Comparison of ENCODE assay signal across 9 cellular contexts in the genomic region with DNA sequence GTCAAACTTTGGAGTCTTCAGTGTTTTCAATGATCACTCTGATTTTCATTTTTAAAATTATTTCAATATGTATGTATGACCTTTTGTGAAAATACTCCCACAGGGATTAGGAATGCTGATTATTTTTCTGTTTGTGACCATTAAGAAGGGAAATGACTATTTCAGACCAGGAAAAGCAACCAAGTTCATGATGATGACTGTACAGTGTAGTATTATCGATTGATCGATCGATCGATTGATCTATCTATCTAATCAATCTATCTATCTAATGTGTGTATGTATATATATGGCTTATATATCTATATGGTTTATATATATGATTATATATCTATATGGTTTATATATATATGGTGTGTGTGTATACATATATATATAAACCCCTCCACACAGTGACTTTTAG.
"Had no signal": no experiment of that assay in that cellular context is flagged by ENCODE, and none has a peak within 500 bp of the region (broad histone marks: within the 10 kb centered on the region; RNA-seq: fewer than 3 reads in every experiment).

No MANE protein-coding gene starts in this region.

- DNase-seq: GOT3, H7, HFFc6, IMR-90, KBM-7 had no signal

- H2AFZ ChIP-seq: GM23248 had no signal

- H3K9me3 ChIP-seq: HAP-1 had no signal

- ATAC-seq: HCT116 had no signal

- H3K27ac Mint-ChIP-seq: HFFc6 had no signal

- H3K4me3 Mint-ChIP-seq: HFFc6 had no signal

- H3K27ac ChIP-seq: GM23248 had no signal

- H3K36me3 ChIP-seq: HAP-1 had no signal

- H3K9ac ChIP-seq: GM23248 had no signal

- H3K4me3 ChIP-seq: GM23248, HAP-1 had no signal

- H3K9me3 Mint-ChIP-seq: HFFc6 had no signal

- FAIRE-seq: HTR-8/SVneo had no signal
